ENCODE assay signal across 2 cellular contexts in the genomic region with DNA sequence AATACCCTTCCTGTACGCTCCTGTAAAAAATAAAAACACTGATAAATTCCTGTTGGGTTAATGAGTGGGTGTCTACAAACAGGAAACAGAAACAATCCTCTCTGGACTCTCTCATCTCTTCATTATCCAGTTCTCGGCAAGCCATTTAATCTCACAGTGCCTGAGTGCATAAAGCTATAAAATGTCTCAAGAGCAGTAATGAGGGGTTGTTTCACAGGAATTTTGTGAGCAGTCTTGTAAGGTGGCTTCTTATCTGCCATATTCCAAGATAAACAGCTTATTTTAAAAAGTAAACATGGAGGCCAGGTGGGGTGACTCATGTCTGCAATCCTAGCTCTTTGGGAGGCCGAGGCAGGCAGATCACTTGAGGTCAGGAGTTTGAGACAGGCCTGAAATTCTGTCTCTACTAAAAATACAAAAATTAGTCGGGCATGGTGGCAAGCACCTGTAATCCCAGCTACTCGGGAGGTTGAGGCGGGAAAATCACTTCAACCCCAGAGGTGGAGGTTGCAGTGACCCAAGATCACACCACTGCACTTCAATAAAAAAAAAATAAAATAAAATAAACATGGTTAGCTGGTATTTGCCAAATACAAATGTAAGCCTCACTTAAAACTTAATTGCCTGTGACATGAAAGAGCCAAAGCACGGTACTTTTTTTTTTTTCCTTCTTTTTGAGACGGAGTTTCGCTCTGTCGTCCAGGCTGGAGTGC.
TF ChIP-seq lines count a peak whose summit lies in the region.

No MANE protein-coding gene starts in this region.

TF ChIP-seq in A549, 52 proteins besides CTCF, POLR2A, EP300 and RAD21:
- TF ChIP-seq RCOR1 (IDR thresholded peaks at IDR 0.05; ENCODE audit: low read depth, low read length) (no peak), FOSL2 (IDR thresholded peaks at IDR 0.05) (0 out of 2 replicates have a peak, but pooled peaks have one; percentile 18), FOSL2 (CRISPR knock-in tag; IDR thresholded peaks at IDR 0.05) (peak; percentile 72), GATA3 (IDR thresholded peaks at IDR 0.05; ENCODE audit: borderline replicate concordance) (peak; percentile 43; the same call in 1 of the 2 replicates), CEBPB (IDR thresholded peaks at IDR 0.05) (peak in 1 of 2 experiments; percentile 31; a peak in 1 of 4 replicates), FOXS1 (CRISPR knock-in tag; IDR thresholded peaks at IDR 0.05) (peak; percentile 72; the same call in 1 of the 2 replicates), EHF (CRISPR knock-in tag; IDR thresholded peaks at IDR 0.05) (peak; percentile 63; the same call in 1 of the 2 replicates), JUNB (IDR thresholded peaks at IDR 0.05) (0 out of 2 replicates have a peak, but pooled peaks have one; percentile 15)
- TF ChIP-seq, protein P1, sequence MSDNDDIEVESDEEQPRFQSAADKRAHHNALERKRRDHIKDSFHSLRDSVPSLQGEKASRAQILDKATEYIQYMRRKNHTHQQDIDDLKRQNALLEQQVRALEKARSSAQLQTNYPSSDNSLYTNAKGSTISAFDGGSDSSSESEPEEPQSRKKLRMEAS (IDR thresholded peaks at IDR 0.05), result peak; percentile 36
- TF ChIP-seq, protein P2, sequence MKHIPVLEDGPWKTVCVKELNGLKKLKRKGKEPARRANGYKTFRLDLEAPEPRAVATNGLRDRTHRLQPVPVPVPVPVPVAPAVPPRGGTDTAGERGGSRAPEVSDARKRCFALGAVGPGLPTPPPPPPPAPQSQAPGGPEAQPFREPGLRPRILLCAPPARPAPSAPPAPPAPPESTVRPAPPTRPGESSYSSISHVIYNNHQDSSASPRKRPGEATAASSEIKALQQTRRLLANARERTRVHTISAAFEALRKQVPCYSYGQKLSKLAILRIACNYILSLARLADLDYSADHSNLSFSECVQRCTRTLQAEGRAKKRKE (CRISPR knock-in tag; IDR thresholded peaks at IDR 0.05; ENCODE audit: low read depth), result 0 out of 2 replicates have a peak, but pooled peaks have one; percentile 37
- TF ChIP-seq, protein P3, sequence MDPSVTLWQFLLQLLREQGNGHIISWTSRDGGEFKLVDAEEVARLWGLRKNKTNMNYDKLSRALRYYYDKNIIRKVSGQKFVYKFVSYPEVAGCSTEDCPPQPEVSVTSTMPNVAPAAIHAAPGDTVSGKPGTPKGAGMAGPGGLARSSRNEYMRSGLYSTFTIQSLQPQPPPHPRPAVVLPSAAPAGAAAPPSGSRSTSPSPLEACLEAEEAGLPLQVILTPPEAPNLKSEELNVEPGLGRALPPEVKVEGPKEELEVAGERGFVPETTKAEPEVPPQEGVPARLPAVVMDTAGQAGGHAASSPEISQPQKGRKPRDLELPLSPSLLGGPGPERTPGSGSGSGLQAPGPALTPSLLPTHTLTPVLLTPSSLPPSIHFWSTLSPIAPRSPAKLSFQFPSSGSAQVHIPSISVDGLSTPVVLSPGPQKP (IDR thresholded peaks at IDR 0.05; ENCODE audit: low read depth, low read length), result no peak
TF ChIP-seq in A549: peak in this region for 8.

TF ChIP-seq in K562, 482 proteins besides CTCF, POLR2A, EP300 and RAD21 (continues in another document):
- TF ChIP-seq SOX6 (IDR thresholded peaks at IDR 0.05) (peak; percentile 44; the same call in 1 of the 2 replicates), SMARCA4 (IDR thresholded peaks at IDR 0.05) (peak; percentile 77), HDAC6 (IDR thresholded peaks at IDR 0.05; ENCODE audit: low read depth, low read length) (no peak), MEF2D (tag; conservative IDR thresholded peaks at IDR 0.05; ENCODE audit: low read depth) (peak; percentile 75), ZNF24 (IDR thresholded peaks at IDR 0.05) (no peak), PTTG1 (tag; IDR thresholded peaks at IDR 0.05; ENCODE audit: low read depth) (0 out of 2 replicates have a peak, but pooled peaks have one; percentile 46), ZNF583 (CRISPR knock-in tag; IDR thresholded peaks at IDR 0.05) (0 out of 2 replicates have a peak, but pooled peaks have one; percentile 54), ZBTB17 (CRISPR knock-in tag; IDR thresholded peaks at IDR 0.05) (peak; percentile 66), NFRKB (IDR thresholded peaks at IDR 0.05; ENCODE audit: low read depth) (peak; percentile 15; the same call in 1 of the 2 replicates), ZNF41 (CRISPR knock-in tag; conservative IDR thresholded peaks at IDR 0.05) (no peak), GTF2E2 (tag; IDR thresholded peaks at IDR 0.05) (no peak), ZNF717 (CRISPR knock-in tag; IDR thresholded peaks at IDR 0.05) (no peak), DMBX1 (CRISPR knock-in tag; IDR thresholded peaks at IDR 0.05; ENCODE audit: borderline replicate concordance) (peak; percentile 91), NR2C1 (IDR thresholded peaks at IDR 0.05) (no peak), NR2C1 (tag; IDR thresholded peaks at IDR 0.05) (peak; percentile 70), HDAC2 (IDR thresholded peaks at IDR 0.05) (0 out of 2 replicates have a peak, but pooled peaks have one; percentile 16), CBX1 (IDR thresholded peaks at IDR 0.05; ENCODE audit: low read depth) (no peak), ZFX (CRISPR knock-in tag; IDR thresholded peaks at IDR 0.05) (0 out of 2 replicates have a peak, but pooled peaks have one; percentile 6)
- TF ChIP-seq, protein P4, sequence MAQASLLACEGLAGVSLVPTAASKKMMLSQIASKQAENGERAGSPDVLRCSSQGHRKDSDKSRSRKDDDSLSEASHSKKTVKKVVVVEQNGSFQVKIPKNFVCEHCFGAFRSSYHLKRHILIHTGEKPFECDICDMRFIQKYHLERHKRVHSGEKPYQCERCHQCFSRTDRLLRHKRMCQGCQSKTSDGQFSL (CRISPR knock-in tag; IDR thresholded peaks at IDR 0.05), result no peak
- TF ChIP-seq, protein P4 (tag; IDR thresholded peaks at IDR 0.05), result peak in 1 of 2 experiments; percentile 30; a peak in 1 of 4 replicates
- TF ChIP-seq, protein P5, sequence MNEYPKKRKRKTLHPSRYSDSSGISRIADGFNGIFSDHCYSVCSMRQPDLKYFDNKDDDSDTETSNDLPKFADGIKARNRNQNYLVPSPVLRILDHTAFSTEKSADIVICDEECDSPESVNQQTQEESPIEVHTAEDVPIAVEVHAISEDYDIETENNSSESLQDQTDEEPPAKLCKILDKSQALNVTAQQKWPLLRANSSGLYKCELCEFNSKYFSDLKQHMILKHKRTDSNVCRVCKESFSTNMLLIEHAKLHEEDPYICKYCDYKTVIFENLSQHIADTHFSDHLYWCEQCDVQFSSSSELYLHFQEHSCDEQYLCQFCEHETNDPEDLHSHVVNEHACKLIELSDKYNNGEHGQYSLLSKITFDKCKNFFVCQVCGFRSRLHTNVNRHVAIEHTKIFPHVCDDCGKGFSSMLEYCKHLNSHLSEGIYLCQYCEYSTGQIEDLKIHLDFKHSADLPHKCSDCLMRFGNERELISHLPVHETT (CRISPR knock-in tag; conservative IDR thresholded peaks at IDR 0.05 in 1 of 2, IDR thresholded peaks at IDR 0.05 in 1 of 2), result 0 out of 4 replicates have a peak, but pooled peaks of 1 of the 2 experiments have one; percentile 40
- TF ChIP-seq, protein P6, sequence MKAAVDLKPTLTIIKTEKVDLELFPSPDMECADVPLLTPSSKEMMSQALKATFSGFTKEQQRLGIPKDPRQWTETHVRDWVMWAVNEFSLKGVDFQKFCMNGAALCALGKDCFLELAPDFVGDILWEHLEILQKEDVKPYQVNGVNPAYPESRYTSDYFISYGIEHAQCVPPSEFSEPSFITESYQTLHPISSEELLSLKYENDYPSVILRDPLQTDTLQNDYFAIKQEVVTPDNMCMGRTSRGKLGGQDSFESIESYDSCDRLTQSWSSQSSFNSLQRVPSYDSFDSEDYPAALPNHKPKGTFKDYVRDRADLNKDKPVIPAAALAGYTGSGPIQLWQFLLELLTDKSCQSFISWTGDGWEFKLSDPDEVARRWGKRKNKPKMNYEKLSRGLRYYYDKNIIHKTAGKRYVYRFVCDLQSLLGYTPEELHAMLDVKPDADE (conservative IDR thresholded peaks at IDR 0.05; ENCODE audit: control insufficient read depth, low read depth, low read length), result no peak
- TF ChIP-seq, protein P7, sequence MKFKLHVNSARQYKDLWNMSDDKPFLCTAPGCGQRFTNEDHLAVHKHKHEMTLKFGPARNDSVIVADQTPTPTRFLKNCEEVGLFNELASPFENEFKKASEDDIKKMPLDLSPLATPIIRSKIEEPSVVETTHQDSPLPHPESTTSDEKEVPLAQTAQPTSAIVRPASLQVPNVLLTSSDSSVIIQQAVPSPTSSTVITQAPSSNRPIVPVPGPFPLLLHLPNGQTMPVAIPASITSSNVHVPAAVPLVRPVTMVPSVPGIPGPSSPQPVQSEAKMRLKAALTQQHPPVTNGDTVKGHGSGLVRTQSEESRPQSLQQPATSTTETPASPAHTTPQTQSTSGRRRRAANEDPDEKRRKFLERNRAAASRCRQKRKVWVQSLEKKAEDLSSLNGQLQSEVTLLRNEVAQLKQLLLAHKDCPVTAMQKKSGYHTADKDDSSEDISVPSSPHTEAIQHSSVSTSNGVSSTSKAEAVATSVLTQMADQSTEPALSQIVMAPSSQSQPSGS (CRISPR knock-in tag; IDR thresholded peaks at IDR 0.05), result no peak
- TF ChIP-seq, protein P8, sequence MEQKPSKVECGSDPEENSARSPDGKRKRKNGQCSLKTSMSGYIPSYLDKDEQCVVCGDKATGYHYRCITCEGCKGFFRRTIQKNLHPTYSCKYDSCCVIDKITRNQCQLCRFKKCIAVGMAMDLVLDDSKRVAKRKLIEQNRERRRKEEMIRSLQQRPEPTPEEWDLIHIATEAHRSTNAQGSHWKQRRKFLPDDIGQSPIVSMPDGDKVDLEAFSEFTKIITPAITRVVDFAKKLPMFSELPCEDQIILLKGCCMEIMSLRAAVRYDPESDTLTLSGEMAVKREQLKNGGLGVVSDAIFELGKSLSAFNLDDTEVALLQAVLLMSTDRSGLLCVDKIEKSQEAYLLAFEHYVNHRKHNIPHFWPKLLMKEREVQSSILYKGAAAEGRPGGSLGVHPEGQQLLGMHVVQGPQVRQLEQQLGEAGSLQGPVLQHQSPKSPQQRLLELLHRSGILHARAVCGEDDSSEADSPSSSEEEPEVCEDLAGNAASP (IDR thresholded peaks at IDR 0.05), result peak; percentile 55
- TF ChIP-seq, protein P9, sequence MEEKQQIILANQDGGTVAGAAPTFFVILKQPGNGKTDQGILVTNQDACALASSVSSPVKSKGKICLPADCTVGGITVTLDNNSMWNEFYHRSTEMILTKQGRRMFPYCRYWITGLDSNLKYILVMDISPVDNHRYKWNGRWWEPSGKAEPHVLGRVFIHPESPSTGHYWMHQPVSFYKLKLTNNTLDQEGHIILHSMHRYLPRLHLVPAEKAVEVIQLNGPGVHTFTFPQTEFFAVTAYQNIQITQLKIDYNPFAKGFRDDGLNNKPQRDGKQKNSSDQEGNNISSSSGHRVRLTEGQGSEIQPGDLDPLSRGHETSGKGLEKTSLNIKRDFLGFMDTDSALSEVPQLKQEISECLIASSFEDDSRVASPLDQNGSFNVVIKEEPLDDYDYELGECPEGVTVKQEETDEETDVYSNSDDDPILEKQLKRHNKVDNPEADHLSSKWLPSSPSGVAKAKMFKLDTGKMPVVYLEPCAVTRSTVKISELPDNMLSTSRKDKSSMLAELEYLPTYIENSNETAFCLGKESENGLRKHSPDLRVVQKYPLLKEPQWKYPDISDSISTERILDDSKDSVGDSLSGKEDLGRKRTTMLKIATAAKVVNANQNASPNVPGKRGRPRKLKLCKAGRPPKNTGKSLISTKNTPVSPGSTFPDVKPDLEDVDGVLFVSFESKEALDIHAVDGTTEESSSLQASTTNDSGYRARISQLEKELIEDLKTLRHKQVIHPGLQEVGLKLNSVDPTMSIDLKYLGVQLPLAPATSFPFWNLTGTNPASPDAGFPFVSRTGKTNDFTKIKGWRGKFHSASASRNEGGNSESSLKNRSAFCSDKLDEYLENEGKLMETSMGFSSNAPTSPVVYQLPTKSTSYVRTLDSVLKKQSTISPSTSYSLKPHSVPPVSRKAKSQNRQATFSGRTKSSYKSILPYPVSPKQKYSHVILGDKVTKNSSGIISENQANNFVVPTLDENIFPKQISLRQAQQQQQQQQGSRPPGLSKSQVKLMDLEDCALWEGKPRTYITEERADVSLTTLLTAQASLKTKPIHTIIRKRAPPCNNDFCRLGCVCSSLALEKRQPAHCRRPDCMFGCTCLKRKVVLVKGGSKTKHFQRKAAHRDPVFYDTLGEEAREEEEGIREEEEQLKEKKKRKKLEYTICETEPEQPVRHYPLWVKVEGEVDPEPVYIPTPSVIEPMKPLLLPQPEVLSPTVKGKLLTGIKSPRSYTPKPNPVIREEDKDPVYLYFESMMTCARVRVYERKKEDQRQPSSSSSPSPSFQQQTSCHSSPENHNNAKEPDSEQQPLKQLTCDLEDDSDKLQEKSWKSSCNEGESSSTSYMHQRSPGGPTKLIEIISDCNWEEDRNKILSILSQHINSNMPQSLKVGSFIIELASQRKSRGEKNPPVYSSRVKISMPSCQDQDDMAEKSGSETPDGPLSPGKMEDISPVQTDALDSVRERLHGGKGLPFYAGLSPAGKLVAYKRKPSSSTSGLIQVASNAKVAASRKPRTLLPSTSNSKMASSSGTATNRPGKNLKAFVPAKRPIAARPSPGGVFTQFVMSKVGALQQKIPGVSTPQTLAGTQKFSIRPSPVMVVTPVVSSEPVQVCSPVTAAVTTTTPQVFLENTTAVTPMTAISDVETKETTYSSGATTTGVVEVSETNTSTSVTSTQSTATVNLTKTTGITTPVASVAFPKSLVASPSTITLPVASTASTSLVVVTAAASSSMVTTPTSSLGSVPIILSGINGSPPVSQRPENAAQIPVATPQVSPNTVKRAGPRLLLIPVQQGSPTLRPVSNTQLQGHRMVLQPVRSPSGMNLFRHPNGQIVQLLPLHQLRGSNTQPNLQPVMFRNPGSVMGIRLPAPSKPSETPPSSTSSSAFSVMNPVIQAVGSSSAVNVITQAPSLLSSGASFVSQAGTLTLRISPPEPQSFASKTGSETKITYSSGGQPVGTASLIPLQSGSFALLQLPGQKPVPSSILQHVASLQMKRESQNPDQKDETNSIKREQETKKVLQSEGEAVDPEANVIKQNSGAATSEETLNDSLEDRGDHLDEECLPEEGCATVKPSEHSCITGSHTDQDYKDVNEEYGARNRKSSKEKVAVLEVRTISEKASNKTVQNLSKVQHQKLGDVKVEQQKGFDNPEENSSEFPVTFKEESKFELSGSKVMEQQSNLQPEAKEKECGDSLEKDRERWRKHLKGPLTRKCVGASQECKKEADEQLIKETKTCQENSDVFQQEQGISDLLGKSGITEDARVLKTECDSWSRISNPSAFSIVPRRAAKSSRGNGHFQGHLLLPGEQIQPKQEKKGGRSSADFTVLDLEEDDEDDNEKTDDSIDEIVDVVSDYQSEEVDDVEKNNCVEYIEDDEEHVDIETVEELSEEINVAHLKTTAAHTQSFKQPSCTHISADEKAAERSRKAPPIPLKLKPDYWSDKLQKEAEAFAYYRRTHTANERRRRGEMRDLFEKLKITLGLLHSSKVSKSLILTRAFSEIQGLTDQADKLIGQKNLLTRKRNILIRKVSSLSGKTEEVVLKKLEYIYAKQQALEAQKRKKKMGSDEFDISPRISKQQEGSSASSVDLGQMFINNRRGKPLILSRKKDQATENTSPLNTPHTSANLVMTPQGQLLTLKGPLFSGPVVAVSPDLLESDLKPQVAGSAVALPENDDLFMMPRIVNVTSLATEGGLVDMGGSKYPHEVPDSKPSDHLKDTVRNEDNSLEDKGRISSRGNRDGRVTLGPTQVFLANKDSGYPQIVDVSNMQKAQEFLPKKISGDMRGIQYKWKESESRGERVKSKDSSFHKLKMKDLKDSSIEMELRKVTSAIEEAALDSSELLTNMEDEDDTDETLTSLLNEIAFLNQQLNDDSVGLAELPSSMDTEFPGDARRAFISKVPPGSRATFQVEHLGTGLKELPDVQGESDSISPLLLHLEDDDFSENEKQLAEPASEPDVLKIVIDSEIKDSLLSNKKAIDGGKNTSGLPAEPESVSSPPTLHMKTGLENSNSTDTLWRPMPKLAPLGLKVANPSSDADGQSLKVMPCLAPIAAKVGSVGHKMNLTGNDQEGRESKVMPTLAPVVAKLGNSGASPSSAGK (IDR thresholded peaks at IDR 0.05), result 0 out of 2 replicates have a peak, but pooled peaks have one; percentile 12
